In genomic region chr3:39099242-39099641, GRCh38 we compare ENCODE assay signal across 25 cellular contexts. TPM values are rescaled to one million over a fixed set of nuclear protein-coding genes. Genes with fewer than 3 reads are reported as not detected.
"Had no signal": no experiment of that assay in that cellular context is flagged by ENCODE, and none has a peak within 500 bp of the region (broad histone marks: within the 10 kb centered on the region; RNA-seq: fewer than 3 reads in every experiment).

No MANE protein-coding gene starts in this region.

- H3K27ac Mint-ChIP-seq: memory B cell; nephron; stimulated activated naive CD8-positive, alpha-beta T cell treated with anti-CD3 and anti-CD28 coated beads, Interleukin-15, amount 100 ng/mL, for 72 hours; type B pancreatic cell had no signal

- H3K27me3 ChIP-seq: hepatocyte, ovary, tibial nerve, vagina had no signal

- H3K9me3 Mint-ChIP-seq: memory B cell; naive thymus-derived CD8-positive, alpha-beta T cell; nephron; neural crest cell; stimulated activated naive CD8-positive, alpha-beta T cell treated with anti-CD3 and anti-CD28 coated beads, Interleukin-15, amount 100 ng/mL, for 72 hours; type B pancreatic cell had no signal

- DNase-seq: islet precursor cell; left ventricle myocardium inferior; naive thymus-derived CD8-positive, alpha-beta T cell; nucleus accumbens; ovary; posterior cingulate gyrus; retina; stimulated activated CD4-positive, alpha-beta T cell treated with anti-CD3 and anti-CD28 coated beads, Interleukin-12 subunit alpha, Interleukin-12 subunit beta, amount 100 ng/mL, for 4 hours; stimulated activated CD4-positive, alpha-beta T cell treated with anti-CD3 and anti-CD28 coated beads, Interleukin-15, amount 100 ng/mL, for 24 hours; stimulated activated CD4-positive, alpha-beta T cell treated with anti-CD3 and anti-CD28 coated beads, Interleukin-2, amount 100 ng/mL, for 24 hours; stimulated activated CD4-positive, alpha-beta T cell treated with anti-CD3 and anti-CD28 coated beads, Interleukin-4, amount 100 ng/mL, for 1 hour; stimulated activated naive CD4-positive, alpha-beta T cell treated with Interleukin-2 at 50 U/mL for 16 hours; stimulated activated naive CD8-positive, alpha-beta T cell treated with anti-CD3 and anti-CD28 coated beads, Interleukin-15, amount 100 ng/mL, for 72 hours; substantia nigra had no signal

- H3K4me3 ChIP-seq: hepatocyte, left ventricle myocardium inferior, ovary, prostate gland, skin epidermis, tibial nerve, vagina had no signal

- H3K4me3 Mint-ChIP-seq: memory B cell; naive thymus-derived CD8-positive, alpha-beta T cell; nephron; neural crest cell; stimulated activated naive CD8-positive, alpha-beta T cell treated with anti-CD3 and anti-CD28 coated beads, Interleukin-15, amount 100 ng/mL, for 72 hours; type B pancreatic cell had no signal

- H3K27ac ChIP-seq: hepatocyte, left ventricle myocardium inferior, prostate gland, skin epidermis, tibial nerve, vagina had no signal

- H3K27me3 Mint-ChIP-seq: memory B cell; naive thymus-derived CD8-positive, alpha-beta T cell; stimulated activated naive CD8-positive, alpha-beta T cell treated with anti-CD3 and anti-CD28 coated beads, Interleukin-15, amount 100 ng/mL, for 72 hours; type B pancreatic cell had no signal

- ATAC-seq: naive thymus-derived CD8-positive, alpha-beta T cell; right cardiac atrium; sciatic nerve; stimulated activated naive CD8-positive, alpha-beta T cell treated with anti-CD3 and anti-CD28 coated beads, Interleukin-15, amount 100 ng/mL, for 72 hours had no signal

- H3K36me3 ChIP-seq: ovary had no signal

- H3K9me3 ChIP-seq: left ventricle myocardium inferior, ovary, prostate gland, tibial nerve, vagina had no signal

RNA-seq across cellular contexts. Expression of gene SCN11A, which starts 47.5 kb away (rescaled TPM):
- total RNA-seq: vagina had no signal
- polyA plus RNA-seq: naive thymus-derived CD8-positive, alpha-beta T cell; right cardiac atrium had no signal
